ENCODE assay signal across 30 cellular contexts in genomic region chr11:72234920-72235319, GRCh38. TPM values are rescaled to one million over a fixed set of nuclear protein-coding genes. Genes with fewer than 3 reads are reported as not detected.
DNase-seq lines count a peak whose midpoint lies in the region; ATAC-seq and TF ChIP-seq lines count a peak whose summit lies in the region.
"Had no signal": no experiment of that assay in that cellular context is flagged by ENCODE, and none has a peak within 500 bp of the region (broad histone marks: within the 10 kb centered on the region; RNA-seq: fewer than 3 reads in every experiment).

No MANE protein-coding gene starts in this region.

- peaks cover 10% of the 10 kb centered on the region for H3K27me3 Mint-ChIP-seq in activated CD8-positive, alpha-beta memory T cell treated with anti-CD3 and anti-CD28 coated beads, Interleukin-2, amount 10 ng/mL, durations not matched to agents 7 days and 5 days
- peaks cover 3% of the 10 kb centered on the region for H3K27me3 Mint-ChIP-seq in H9 (ENCODE audit: low read depth)
- H3K27me3 Mint-ChIP-seq in dendritic cell treated with granulocyte-macrophage colony-stimulating factor and Interleukin-4, amounts not matched to agents 40 ng/mL and 50 ng/mL, for 4 days: peaks cover 22% of the 10 kb centered on the region
- H3K27me3 Mint-ChIP-seq in stimulated activated naive B cell treated with anti-CD40 and anti-IgM and Interleukin-4, amounts not matched to agents 10 μg/mL and 1 μg/mL and 100 μg/mL, for 72 hours: peaks cover 8 to 10% of the 10 kb centered on the region in 2 donors

- H4K5ac ChIP-seq in H9 (ENCODE audit: insufficient read length, low read depth, low read length): no peak overlapping the region

- no peaks in the 10 kb centered on the region for H3K79me1 ChIP-seq in H9 (ENCODE audit: insufficient read depth, low read depth, low read length, poor library complexity, severe bottlenecking)

- no peak overlapping the region for H3K4me2 ChIP-seq in H9 (ENCODE audit: insufficient read depth, insufficient read length, low read length)

- WGBS in H9 (ENCODE audit: extremely low coverage, insufficient read length, low lambda C conversion rate): no CpG with 5 or more reads among the region's 4 CpGs
- WGBS in ovary, 3 donors: 82 to 85% (median 84%) methylated on average over 4 of the region's 4 CpGs

- H3T11ph ChIP-seq in H9 (ENCODE audit: low read length): no peak overlapping the region

- no peaks in the 10 kb centered on the region for H3K79me2 ChIP-seq in H9 (ENCODE audit: insufficient read depth, low read length)

- H3K4me3 ChIP-seq in ovary: no peak overlapping the region
- H3K4me3 ChIP-seq: heart left ventricle, lower lobe of right lung, Peyer's patch, prostate gland, SJCRH30 had no signal

- H3K4me3 Mint-ChIP-seq in activated CD8-positive, alpha-beta memory T cell treated with anti-CD3 and anti-CD28 coated beads, Interleukin-2, amount 10 ng/mL, durations not matched to agents 7 days and 5 days: no peak overlapping the region
- no peak overlapping the region for H3K4me3 Mint-ChIP-seq in H9
- no peak overlapping the region for H3K4me3 Mint-ChIP-seq in dendritic cell treated with granulocyte-macrophage colony-stimulating factor and Interleukin-4, amounts not matched to agents 40 ng/mL and 50 ng/mL, for 4 days
- H3K4me3 Mint-ChIP-seq in stimulated activated naive B cell treated with anti-CD40 and anti-IgM and Interleukin-4, amounts not matched to agents 10 μg/mL and 1 μg/mL and 100 μg/mL, for 72 hours: no peak overlapping the region
- H3K4me3 Mint-ChIP-seq: CD8-positive, alpha-beta T cell; T-cell had no signal

- H2AK5ac ChIP-seq in H9 (ENCODE audit: insufficient read length, low read length): no peak overlapping the region

- no peak overlapping the region for H2AFZ ChIP-seq in H9 (ENCODE audit: low read length)

- intact Hi-C loops in dendritic cell treated with granulocyte-macrophage colony-stimulating factor and Interleukin-4, amounts not matched to agents 40 ng/mL and 50 ng/mL, for 4 days (cut with micrococcal nuclease): loop anchor here (5.0 kb wide), 3 partner anchors 53 to 208 kb away; partner anchors contain the start of gene CLPB
- intact Hi-C loops in ovary (cut with DNase I): no loop called here

- H3K23ac ChIP-seq in H9 (ENCODE audit: insufficient read length, low read depth, low read length): no peak overlapping the region

- peaks cover 12% of the 10 kb centered on the region for H3K23me2 ChIP-seq in H9 (ENCODE audit: insufficient read length, low read depth, low read length, poor library complexity, severe bottlenecking)

- H3K4me1 ChIP-seq in H9 (ENCODE audit: insufficient read depth, low read length): peaks cover 3% of the 10 kb centered on the region; the same call in 1 of the 2 replicates
- peaks cover 4% of the 10 kb centered on the region for H3K4me1 ChIP-seq in ovary (ENCODE audit: insufficient read depth)
- H3K4me1 ChIP-seq: SJCRH30 had no signal

- H3K27ac ChIP-seq in H9 (ENCODE audit: insufficient read length, low read depth, low read length) (no peak overlapping the region), ovary (no peak overlapping the region)
- H3K27ac ChIP-seq: epithelial cell of prostate, lower lobe of right lung, prostate gland, SJCRH30 had no signal

- H4K8ac ChIP-seq in H9 (replicated peaks; ENCODE audit: insufficient read length, low read depth, low read length): no peak overlapping the region

- H3K9me3 ChIP-seq in H9 (ENCODE audit: control insufficient read depth, low read depth, low read length) (no peaks in the 10 kb centered on the region), ovary (no peaks in the 10 kb centered on the region)
- H3K9me3 ChIP-seq: heart left ventricle, lower lobe of right lung, Peyer's patch, prostate gland, SJCRH30 had no signal

- no peaks in the 10 kb centered on the region for H3K9me3 Mint-ChIP-seq in activated CD8-positive, alpha-beta memory T cell treated with anti-CD3 and anti-CD28 coated beads, Interleukin-2, amount 10 ng/mL, durations not matched to agents 7 days and 5 days (ENCODE audit: low read depth)
- H3K9me3 Mint-ChIP-seq in H9: no peaks in the 10 kb centered on the region
- no peaks in the 10 kb centered on the region for H3K9me3 Mint-ChIP-seq in dendritic cell treated with granulocyte-macrophage colony-stimulating factor and Interleukin-4, amounts not matched to agents 40 ng/mL and 50 ng/mL, for 4 days
- H3K9me3 Mint-ChIP-seq in stimulated activated naive B cell treated with anti-CD40 and anti-IgM and Interleukin-4, amounts not matched to agents 10 μg/mL and 1 μg/mL and 100 μg/mL, for 72 hours: no peaks in the 10 kb centered on the region
- H3K9me3 Mint-ChIP-seq: CD8-positive, alpha-beta T cell; T-cell had no signal

- H3K4me1 Mint-ChIP-seq in activated CD8-positive, alpha-beta memory T cell treated with anti-CD3 and anti-CD28 coated beads, Interleukin-2, amount 10 ng/mL, durations not matched to agents 7 days and 5 days: peaks cover 4% of the 10 kb centered on the region
- peaks cover 17 to 18% of the 10 kb centered on the region in 2 experiments for H3K4me1 Mint-ChIP-seq in H9
- H3K4me1 Mint-ChIP-seq in dendritic cell treated with granulocyte-macrophage colony-stimulating factor and Interleukin-4, amounts not matched to agents 40 ng/mL and 50 ng/mL, for 4 days (ENCODE audit: low read depth): peaks cover 85% of the 10 kb centered on the region
- H3K4me1 Mint-ChIP-seq in stimulated activated naive B cell treated with anti-CD40 and anti-IgM and Interleukin-4, amounts not matched to agents 10 μg/mL and 1 μg/mL and 100 μg/mL, for 72 hours: peaks cover 27 to 47% of the 10 kb centered on the region in 2 donors

- H3K14ac ChIP-seq in H9 (ENCODE audit: insufficient read depth, low read length): no peak overlapping the region

- H4K91ac ChIP-seq in H9 (ENCODE audit: insufficient read length, low read depth, low read length): no peak overlapping the region

- CTCF ChIA-PET in activated CD8-positive, alpha-beta memory T cell treated with anti-CD3 and anti-CD28 coated beads, Interleukin-2, amount 10 ng/mL, durations not matched to agents 7 days and 5 days (lab: Charles Lee): interaction anchor here (1.1 kb wide), 1 partner anchor 196 kb away, joined by 3 read pairs; no protein-coding TSS in a partner anchor

- no peak for TF ChIP-seq EP300 in ovary (IDR thresholded peaks at IDR 0.05)

- no peak overlapping the region for H3K27ac Mint-ChIP-seq in activated CD8-positive, alpha-beta memory T cell treated with anti-CD3 and anti-CD28 coated beads, Interleukin-2, amount 10 ng/mL, durations not matched to agents 7 days and 5 days
- H3K27ac Mint-ChIP-seq in H9: no peak overlapping the region
- H3K27ac Mint-ChIP-seq in dendritic cell treated with granulocyte-macrophage colony-stimulating factor and Interleukin-4, amounts not matched to agents 40 ng/mL and 50 ng/mL, for 4 days: peak overlapping the region; percentile 48
- no peak overlapping the region for H3K27ac Mint-ChIP-seq in stimulated activated naive B cell treated with anti-CD40 and anti-IgM and Interleukin-4, amounts not matched to agents 10 μg/mL and 1 μg/mL and 100 μg/mL, for 72 hours
- H3K27ac Mint-ChIP-seq: CD8-positive, alpha-beta T cell had no signal

- peaks cover 27% of the 10 kb centered on the region for H3K36me3 Mint-ChIP-seq in activated CD8-positive, alpha-beta memory T cell treated with anti-CD3 and anti-CD28 coated beads, Interleukin-2, amount 10 ng/mL, durations not matched to agents 7 days and 5 days
- H3K36me3 Mint-ChIP-seq in H9 (ENCODE audit: insufficient read depth in 1 of 3, low read depth in 3 of 3): peaks cover 29 to 80% (median 64%) of the 10 kb centered on the region in 3 experiments; a peak in 6 of 7 replicates
- H3K36me3 Mint-ChIP-seq in dendritic cell treated with granulocyte-macrophage colony-stimulating factor and Interleukin-4, amounts not matched to agents 40 ng/mL and 50 ng/mL, for 4 days (ENCODE audit: low read depth): peaks cover 92% of the 10 kb centered on the region
- H3K36me3 Mint-ChIP-seq in stimulated activated naive B cell treated with anti-CD40 and anti-IgM and Interleukin-4, amounts not matched to agents 10 μg/mL and 1 μg/mL and 100 μg/mL, for 72 hours: peaks cover 57 to 59% of the 10 kb centered on the region in 2 donors

- no peak overlapping the region for H2BK120ac ChIP-seq in H9 (ENCODE audit: low read depth, low read length, poor library complexity, severe bottlenecking)

- no peak overlapping the region for H3K18ac ChIP-seq in H9 (ENCODE audit: insufficient read length, low read depth, low read length)

- H2BK15ac ChIP-seq in H9 (ENCODE audit: low read depth, low read length): no peak overlapping the region

- no peak overlapping the region for H3K56ac ChIP-seq in H9 (ENCODE audit: insufficient read length, low read depth, low read length)

- ATAC-seq in activated CD8-positive, alpha-beta memory T cell treated with anti-CD3 and anti-CD28 coated beads, Interleukin-2, amount 10 ng/mL, durations not matched to agents 7 days and 5 days: no peak
- no peak for ATAC-seq in stimulated activated naive B cell treated with anti-CD40 and anti-IgM and Interleukin-4, amounts not matched to agents 10 μg/mL and 1 μg/mL and 100 μg/mL, for 72 hours (replicated peaks)
- ATAC-seq: CD8-positive, alpha-beta T cell; heart left ventricle; lower lobe of right lung; stimulated activated naive CD8-positive, alpha-beta T cell treated with anti-CD3 and anti-CD28 coated beads, Interleukin-15, Interleukin-2, amounts not matched to agents 100 U/mL and 50 U/mL, for 24 hours; T-cell had no signal

- no peak overlapping the region for H2BK20ac ChIP-seq in H9 (ENCODE audit: low read depth, low read length, poor library complexity, severe bottlenecking)

- H3K4ac ChIP-seq in H9 (ENCODE audit: low read depth, low read length): no peak overlapping the region

- H4K20me1 ChIP-seq in H9 (ENCODE audit: control insufficient read depth, insufficient read depth, insufficient read length): peaks cover 2% of the 10 kb centered on the region

- TF ChIP-seq CTCF in H9 (conservative IDR thresholded peaks at IDR 0.05) (no peak), ovary (IDR thresholded peaks at IDR 0.05) (no peak)

- H3K36me3 ChIP-seq in ovary: no peaks in the 10 kb centered on the region

- no peak overlapping the region for H2BK5ac ChIP-seq in H9 (ENCODE audit: insufficient read length, low read length)

- H2BK12ac ChIP-seq in H9 (ENCODE audit: insufficient read length, low read depth, low read length): no peak overlapping the region

- H3K9ac ChIP-seq in H9 (ENCODE audit: extremely low read depth, insufficient read length, low read length): no peak overlapping the region

- TF ChIP-seq POLR2A in ovary (IDR thresholded peaks at IDR 0.05): peak; percentile 7

- peak; percentile 36 for DNase-seq in activated CD8-positive, alpha-beta memory T cell treated with anti-CD3 and anti-CD28 coated beads, Interleukin-2, amount 10 ng/mL, durations not matched to agents 7 days and 5 days
- DNase-seq in activated CD8-positive, alpha-beta memory T cell treated with anti-CD3 and anti-CD28 coated beads, Interleukin-2, amount 50 U/mL, for 4 hours: no peak
- DNase-seq in H9 (peak; percentile 21), ovary (no peak), AG08395 (ENCODE audit: low spot score) (no peak), nucleus accumbens (lab: John Stamatoyannopoulos, UW) (no peak)
- no peak for DNase-seq in stimulated activated naive B cell treated with anti-CD40 and anti-IgM and Interleukin-4, amounts not matched to agents 10 μg/mL and 1 μg/mL and 100 μg/mL, for 72 hours
- DNase-seq: activated CD4-positive, CD25-positive, alpha-beta regulatory T cell; activated naive CD4-positive, alpha-beta T cell; amniotic stem cell; DMS 273 treated with DMSO at 0.1 percent for 48 hours; effector CD4-positive, alpha-beta T cell; heart left ventricle; KG1; lower lobe of right lung; MM.1S; NCI-H2029 treated with DMSO at 0.1 percent for 48 hours; NCI-H2227 treated with DMSO at 0.1 percent for 48 hours; NCI-H526 treated with DMSO at 0.1 percent for 48 hours; SJCRH30; stimulated activated naive CD8-positive, alpha-beta T cell treated with anti-CD3 and anti-CD28 coated beads, Interleukin-15, Interleukin-2, amounts not matched to agents 100 U/mL and 50 U/mL, for 24 hours; T-cell had no signal

- H3K27me3 ChIP-seq in H9 (ENCODE audit: insufficient read depth, low read length): peaks cover 9% of the 10 kb centered on the region; the same call in 1 of the 2 replicates
- no peaks in the 10 kb centered on the region for H3K27me3 ChIP-seq in ovary
- H3K27me3 ChIP-seq: Peyer's patch, SJCRH30 had no signal

RNA-seq across cellular contexts. Expression of gene PHOX2A, which starts 9.1 kb away (rescaled TPM):
- not detected for total RNA-seq in activated CD8-positive, alpha-beta memory T cell treated with anti-CD3 and anti-CD28 coated beads, Interleukin-2, amount 10 ng/mL, durations not matched to agents 7 days and 5 days
- total RNA-seq in H9 (2021) (1.1 and 1.4 TPM in 2 replicates), ovary (not detected)
- polyA plus RNA-seq in ovary: not detected
- total RNA-seq: CD8-positive, alpha-beta T cell; fibroblast of villous mesenchyme; H1; heart left ventricle; kidney; lower lobe of right lung; Peyer's patch; SJCRH30; T-cell had no signal
- polyA plus RNA-seq: heart left ventricle had no signal

RNA-seq across cellular contexts. Expression of gene INPPL1, which starts 10.4 kb away (rescaled TPM):
- 100 to 1,000 TPM; 152 to 157 TPM for total RNA-seq in activated CD8-positive, alpha-beta memory T cell treated with anti-CD3 and anti-CD28 coated beads, Interleukin-2, amount 10 ng/mL, durations not matched to agents 7 days and 5 days
- total RNA-seq in H9 (2021) (207 and 214 TPM in 2 replicates), ovary (100 to 1,000 TPM in 5 of 7 donors, 10 to 100 TPM in 2; 48.4 to 208 (median 136) TPM)
- polyA plus RNA-seq in ovary: 10 to 100 TPM; 77.3 to 86.6 TPM

RNA-seq across cellular contexts. Expression of gene FOLR2, which starts 18.3 kb away (rescaled TPM):
- total RNA-seq in activated CD8-positive, alpha-beta memory T cell treated with anti-CD3 and anti-CD28 coated beads, Interleukin-2, amount 10 ng/mL, durations not matched to agents 7 days and 5 days: not detected
- total RNA-seq in H9 (2021) (not detected in 2 replicates), ovary (10 to 100 TPM in 3 of 7 donors, 1 to 10 TPM in 4; 2.4 to 14.1 (median 10.0) TPM)
- 10 to 100 TPM; 15.5 to 45.7 TPM for polyA plus RNA-seq in ovary
- total RNA-seq: CD8-positive, alpha-beta T cell; fibroblast of villous mesenchyme; H1; SJCRH30; T-cell had no signal
- polyA plus RNA-seq: H1 had no signal

RNA-seq across cellular contexts. Expression of gene FOLR1, which starts 43.0 kb away (rescaled TPM):
- not detected for total RNA-seq in activated CD8-positive, alpha-beta memory T cell treated with anti-CD3 and anti-CD28 coated beads, Interleukin-2, amount 10 ng/mL, durations not matched to agents 7 days and 5 days
- total RNA-seq in H9 (2021) (0.92 and 1.2 TPM in 2 replicates), ovary (100 to 1,000 TPM in 1 of 7 donors, 10 to 100 TPM in 1, 1 to 10 TPM in 3, under 1 TPM in 1, not detected in 1; 0.35 to 108 (median 4.3) TPM)
- polyA plus RNA-seq in ovary: 10 to 100 TPM in 1 of 2 donors, under 1 TPM in 1; 0.31 to 10.3 TPM
- total RNA-seq: CD8-positive, alpha-beta T cell; fibroblast of villous mesenchyme; H1; Peyer's patch had no signal

Comparison
In these comparisons a context has a peak if more than half of its experiments do, and no peak if none do; other contexts are left out.
1. DNase-seq: peak in activated CD8-positive, alpha-beta memory T cell treated with anti-CD3 and anti-CD28 coated beads, Interleukin-2, amount 10 ng/mL, durations not matched to agents 7 days and 5 days (single experiment) and H9 (single experiment); none in activated CD8-positive, alpha-beta memory T cell treated with anti-CD3 and anti-CD28 coated beads, Interleukin-2, amount 50 U/mL, for 4 hours (single experiment), ovary (0 of 5), stimulated activated naive B cell treated with anti-CD40 and anti-IgM and Interleukin-4, amounts not matched to agents 10 μg/mL and 1 μg/mL and 100 μg/mL, for 72 hours (single experiment), AG08395 (single experiment) and nucleus accumbens (0 of 56).